Comparison of ENCODE assay signal across 11 cellular contexts in the genomic region with DNA sequence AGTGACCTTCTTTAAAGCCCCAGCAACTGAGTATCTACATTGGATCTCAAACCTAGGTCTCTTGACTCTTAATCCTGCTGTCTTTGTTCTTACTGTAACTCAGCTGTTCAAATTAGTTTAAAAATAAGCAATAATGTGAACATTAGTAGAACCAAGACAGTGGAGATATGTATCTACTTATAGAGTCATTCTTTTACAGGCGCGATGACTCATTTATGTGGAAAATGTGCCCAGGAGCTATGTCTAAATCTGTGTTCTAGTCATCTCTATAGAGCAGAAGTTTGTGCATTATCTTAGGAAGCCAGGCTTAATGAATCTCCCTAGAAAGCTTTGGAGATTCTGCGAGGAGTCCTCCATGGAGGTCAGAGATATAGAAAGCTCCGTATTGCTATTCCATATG.
DNase-seq lines count a peak whose midpoint lies in the region; ATAC-seq, FAIRE-seq and TF ChIP-seq lines count a peak whose summit lies in the region.
"Had no signal": no experiment of that assay in that cellular context is flagged by ENCODE, and none has a peak within 500 bp of the region (broad histone marks: within the 10 kb centered on the region; RNA-seq: fewer than 3 reads in every experiment).

No MANE protein-coding gene starts in this region.

- no peak for DNase-seq in activated CD4-positive, CD25-positive, alpha-beta regulatory T cell treated with anti-CD3 and anti-CD28 coated beads, Interleukin-2, amount 50 U/mL, for 72 hours
- DNase-seq in M059J (ENCODE audit: low read depth) = peak; percentile 87
- DNase-seq in K562 (ENCODE audit: extremely low read depth in 1 of 4, low spot score in 3 of 4) = peak in 2 of 4 experiments; percentile 8 to 36
- DNase-seq in osteoblast (ENCODE audit: insufficient read length, low spot score, missing footprints) = peak; percentile 95
- no peak for DNase-seq in upper lobe of left lung
- no peak for DNase-seq in immature natural killer cell
- DNase-seq: right lobe of liver, WERI-Rb-1 had no signal

- H2AFZ ChIP-seq in K562 (ENCODE audit: low read depth, low read length) (no peak overlapping the region), osteoblast (ENCODE audit: low read length) (peak overlapping the region; percentile 45)

- no peak for TF ChIP-seq POLR2A in K562 (conservative IDR thresholded peaks at IDR 0.05)
- no peak for TF ChIP-seq POLR2A in upper lobe of left lung (IDR thresholded peaks at IDR 0.05)

- no peak for TF ChIP-seq CTCF in K562 (IDR thresholded peaks at IDR 0.05 in 2 of 3, conservative IDR thresholded peaks at IDR 0.05 in 1 of 3; ENCODE audit: insufficient read depth in 2 of 3, low read depth in 1 of 3, low read length in 3 of 3)
- no peak for TF ChIP-seq CTCF in osteoblast (IDR thresholded peaks at IDR 0.05; ENCODE audit: extremely low read depth, low read depth, low read length)
- no peak for TF ChIP-seq CTCF in upper lobe of left lung (IDR thresholded peaks at IDR 0.05)

- no peak for FAIRE-seq in K562 (lab: Jason Lieb, UNC)
- FAIRE-seq: frontal cortex had no signal

- H3K27ac ChIP-seq in K562 (ENCODE audit: extremely low read depth, low read depth, low read length) (no peak overlapping the region), osteoblast (ENCODE audit: low read depth, low read length) (peak overlapping the region; percentile 47), upper lobe of left lung (no peak overlapping the region)
- H3K27ac ChIP-seq: right lobe of liver, WERI-Rb-1 had no signal

- no peak overlapping the region for H3K4me3 ChIP-seq in K562
- H3K4me3 ChIP-seq in osteoblast (ENCODE audit: insufficient read depth, low read length) = peak overlapping the region; percentile 9
- H3K4me3 ChIP-seq in upper lobe of left lung = no peak overlapping the region
- H3K4me3 ChIP-seq: right lobe of liver had no signal

- in situ Hi-C loops in K562 (cut with MboI) = no loop called here

- H3K36me3 ChIP-seq in K562 (ENCODE audit: control insufficient read depth, insufficient read depth, low read length) = no peaks in the 10 kb centered on the region
- H3K36me3 ChIP-seq in osteoblast (ENCODE audit: insufficient read depth, low read length) = no peaks in the 10 kb centered on the region
- no peaks in the 10 kb centered on the region for H3K36me3 ChIP-seq in upper lobe of left lung
- H3K36me3 ChIP-seq: right lobe of liver, WERI-Rb-1 had no signal

- no peaks in the 10 kb centered on the region for H3K9me3 ChIP-seq in K562 (replicated peaks; ENCODE audit: control insufficient read depth, insufficient read depth, low read depth, low read length)
- no peaks in the 10 kb centered on the region for H3K9me3 ChIP-seq in osteoblast (ENCODE audit: low read depth, low read length)
- no peaks in the 10 kb centered on the region for H3K9me3 ChIP-seq in upper lobe of left lung
- H3K9me3 ChIP-seq: right lobe of liver had no signal

- no TSS peak for BruUV-seq in K562 (replicated peaks; lab: Mats Ljungman, UMichigan)

- POLR2A ChIA-PET in K562 (lab: Yijun Ruan, JAX) = no interaction called here

- H3K4me2 ChIP-seq in K562 (ENCODE audit: insufficient read depth, low read length) = no peak overlapping the region
- peak overlapping the region; percentile 53 for H3K4me2 ChIP-seq in osteoblast (ENCODE audit: insufficient read depth, low read length)

- TF ChIP-seq EP300 in K562 (IDR thresholded peaks at IDR 0.05; ENCODE audit: low read length) (peak; percentile 23; the same call in 1 of the 2 replicates), upper lobe of left lung (IDR thresholded peaks at IDR 0.05) (no peak)

- peaks cover 0 to 1% of the 10 kb centered on the region in 2 donors for H3K4me1 Mint-ChIP-seq in immature natural killer cell

- 0% methylated on average over 4 of the region's 4 CpGs for WGBS in K562 (ENCODE audit: insufficient coverage, low coverage, missing lambda C conversion rate)
- 89 to 90% methylated on average over 4 of the region's 4 CpGs for WGBS in upper lobe of left lung, 2 donors

- intact Hi-C loops in K562 (cut with micrococcal nuclease) = no loop called here

- H3K36me3 Mint-ChIP-seq in immature natural killer cell = no peaks in the 10 kb centered on the region

- no peak overlapping the region for H3K4me3 Mint-ChIP-seq in immature natural killer cell

- no peak overlapping the region for H3K9ac ChIP-seq in K562 (ENCODE audit: insufficient read depth in 1 of 2, low read depth in 2 of 2, low read length in 2 of 2)

- H4K20me1 ChIP-seq in K562 (replicated peaks; ENCODE audit: control insufficient read depth, insufficient read depth, low read length) (no peaks in the 10 kb centered on the region), osteoblast (ENCODE audit: insufficient read depth, low read length) (no peaks in the 10 kb centered on the region)

- CTCF ChIA-PET in K562 (lab: Yijun Ruan, JAX; ENCODE audit: low intra/inter-chr PET ratio) = no interaction called here

- peaks cover 0 to 5% (median 3%) of the 10 kb centered on the region in 3 donors for H3K27me3 Mint-ChIP-seq in immature natural killer cell (ENCODE audit: low read depth in 3 of 3)

- peaks cover 0 to 3% (median 0%) of the 10 kb centered on the region in 6 donors for H3K9me3 Mint-ChIP-seq in immature natural killer cell

- ATAC-seq in activated CD4-positive, CD25-positive, alpha-beta regulatory T cell treated with anti-CD3 and anti-CD28 coated beads, Interleukin-2, amount 50 U/mL, for 24 hours = peak; percentile 68 to 78
- ATAC-seq in K562 = no peak
- no peak for ATAC-seq in upper lobe of left lung (ENCODE audit: low FRiP score in 2 of 2)
- ATAC-seq in GM18519 (IDR thresholded peaks at IDR 0.05; ENCODE audit: low FRiP score, unreplicated experiment) = no peak
- ATAC-seq: right lobe of liver had no signal

- H3K79me2 ChIP-seq in K562 (ENCODE audit: control insufficient read depth, insufficient read depth, low read length) = no peaks in the 10 kb centered on the region
- no peaks in the 10 kb centered on the region for H3K79me2 ChIP-seq in osteoblast (ENCODE audit: insufficient read depth, low read length)

- H3K4me1 ChIP-seq in K562 (replicated peaks in 1 of 2; ENCODE audit: control insufficient read depth in 2 of 2, insufficient read depth in 2 of 2, low read length in 2 of 2) (no peaks in the 10 kb centered on the region; a peak in 2 of 5 replicates), osteoblast (ENCODE audit: insufficient read depth, low read length) (peaks cover 35% of the 10 kb centered on the region), upper lobe of left lung (peaks cover 0 to 8% (median 3%) of the 10 kb centered on the region in 4 donors)
- H3K4me1 ChIP-seq: right lobe of liver had no signal

- H3K27me3 ChIP-seq in K562 (ENCODE audit: control insufficient read depth in 2 of 2, insufficient read depth in 2 of 2, low read length in 2 of 2) = peaks cover 0 to 3% of the 10 kb centered on the region in 2 experiments; a peak in 1 of 5 replicates
- no peaks in the 10 kb centered on the region for H3K27me3 ChIP-seq in osteoblast (ENCODE audit: insufficient read depth, low read length)
- no peaks in the 10 kb centered on the region for H3K27me3 ChIP-seq in upper lobe of left lung
- H3K27me3 ChIP-seq: right lobe of liver had no signal

- no peak for TF ChIP-seq RAD21 in K562 (CRISPR knock-in tag; conservative IDR thresholded peaks at IDR 0.05 in 1 of 2, IDR thresholded peaks at IDR 0.05 in 1 of 2)

- H3K9me1 ChIP-seq in K562 (ENCODE audit: control insufficient read depth, insufficient read depth, low read length) = no peaks in the 10 kb centered on the region

- H3K27ac Mint-ChIP-seq in immature natural killer cell = no peak overlapping the region

TF ChIP-seq in K562, 482 proteins besides CTCF, POLR2A, EP300 and RAD21 (continues in another document):
- TF ChIP-seq TRIM24 (IDR thresholded peaks at IDR 0.05) (0 out of 4 replicates have a peak, but pooled peaks of 1 of the 2 experiments have one; percentile 14), HDAC1 (IDR thresholded peaks at IDR 0.05) (peak in 1 of 2 experiments; percentile 66; a peak in 2 of 4 replicates), RCOR1 (IDR thresholded peaks at IDR 0.05; ENCODE audit: borderline replicate concordance in 1 of 2, low read depth in 2 of 2, low read length in 2 of 2) (peak in 1 of 2 experiments; percentile 73; a peak in 2 of 4 replicates), CBFA2T2 (conservative IDR thresholded peaks at IDR 0.05) (peak; percentile 74), ZNF384 (IDR thresholded peaks at IDR 0.05; ENCODE audit: low read depth, low read length) (no peak), SMARCA4 (IDR thresholded peaks at IDR 0.05) (peak; percentile 59; the same call in 1 of the 2 replicates), MEIS2 (IDR thresholded peaks at IDR 0.05; ENCODE audit: partially characterized antibody) (peak; percentile 29), ARID1B (IDR thresholded peaks at IDR 0.05) (peak; percentile 73), FIP1L1 (IDR thresholded peaks at IDR 0.05; ENCODE audit: low read depth, low read length, poor library complexity, severe bottlenecking) (no peak), SMARCE1 (IDR thresholded peaks at IDR 0.05) (peak; percentile 66; the same call in 1 of the 2 replicates)
- TF ChIP-seq, protein P1, sequence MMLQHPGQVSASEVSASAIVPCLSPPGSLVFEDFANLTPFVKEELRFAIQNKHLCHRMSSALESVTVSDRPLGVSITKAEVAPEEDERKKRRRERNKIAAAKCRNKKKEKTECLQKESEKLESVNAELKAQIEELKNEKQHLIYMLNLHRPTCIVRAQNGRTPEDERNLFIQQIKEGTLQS (IDR thresholded peaks at IDR 0.05) = peak; percentile 86
- TF ChIP-seq, protein P1 (CRISPR knock-in tag; conservative IDR thresholded peaks at IDR 0.05) = no peak
- TF ChIP-seq, protein P2, sequence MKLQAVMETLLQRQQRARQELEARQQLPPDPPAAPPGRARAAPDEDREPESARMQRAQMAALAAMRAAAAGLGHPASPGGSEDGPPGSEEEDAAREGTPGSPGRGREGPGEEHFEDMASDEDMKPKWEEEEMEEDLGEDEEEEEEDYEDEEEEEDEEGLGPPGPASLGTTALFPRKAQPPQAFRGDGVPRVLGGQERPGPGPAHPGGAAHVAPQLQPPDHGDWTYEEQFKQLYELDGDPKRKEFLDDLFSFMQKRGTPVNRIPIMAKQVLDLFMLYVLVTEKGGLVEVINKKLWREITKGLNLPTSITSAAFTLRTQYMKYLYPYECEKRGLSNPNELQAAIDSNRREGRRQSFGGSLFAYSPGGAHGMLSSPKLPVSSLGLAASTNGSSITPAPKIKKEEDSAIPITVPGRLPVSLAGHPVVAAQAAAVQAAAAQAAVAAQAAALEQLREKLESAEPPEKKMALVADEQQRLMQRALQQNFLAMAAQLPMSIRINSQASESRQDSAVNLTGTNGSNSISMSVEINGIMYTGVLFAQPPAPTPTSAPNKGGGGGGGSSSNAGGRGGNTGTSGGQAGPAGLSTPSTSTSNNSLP (IDR thresholded peaks at IDR 0.05; ENCODE audit: borderline replicate concordance, low read depth, low read length) = peak; percentile 20; the same call in 1 of the 2 replicates

Comparison
In these comparisons a context has a peak if more than half of its experiments do, and no peak if none do; other contexts are left out.
1. ATAC-seq: peak in activated CD4-positive, CD25-positive, alpha-beta regulatory T cell treated with anti-CD3 and anti-CD28 coated beads, Interleukin-2, amount 50 U/mL, for 24 hours (2 of 2); none in K562 (single experiment), upper lobe of left lung (0 of 2) and GM18519 (single experiment).
2. DNase-seq: peak in M059J (single experiment) and osteoblast (single experiment); none in activated CD4-positive, CD25-positive, alpha-beta regulatory T cell treated with anti-CD3 and anti-CD28 coated beads, Interleukin-2, amount 50 U/mL, for 72 hours (single experiment), upper lobe of left lung (0 of 2) and immature natural killer cell (0 of 3).